In genomic region chr17:32006957-32007462, GRCh38 we compare ENCODE assay signal across 8 cellular contexts. TPM values are rescaled to one million over a fixed set of nuclear protein-coding genes. Genes with fewer than 3 reads are reported as not detected.
DNase-seq lines count a peak whose midpoint lies in the region; ATAC-seq and TF ChIP-seq lines count a peak whose summit lies in the region.

Gene LRRC37B (plus strand): TSS chr17:32007383. CDS start chr17:32021393, 14,010 bp downstream.

- DNase-seq in CD1c-positive myeloid dendritic cell (ENCODE audit: extremely low spot score) (peak; percentile 93), HS-27A (ENCODE audit: low read depth) (peak; percentile 12), NOMO-1 treated with dmso at 0.1 percent for 144 hours (lab: John Stamatoyannopoulos, UW; ENCODE audit: unreplicated experiment) (peak; percentile 86), endodermal cell (peak; percentile 99), mesothelial cell of epicardium (ENCODE audit: low spot score in 2 of 2, unreplicated experiment in 2 of 2) (peak; percentile 81 to 96)
- peak; percentile 90 for DNase-seq in activated CD8-positive, alpha-beta memory T cell treated with anti-CD3 and anti-CD28 coated beads, Interleukin-2, amount 10 ng/mL, durations not matched to agents 7 days and 5 days
- DNase-seq in stimulated activated CD8-positive, alpha-beta memory T cell treated with anti-CD3 and anti-CD28 coated beads, Interleukin-15, amount 100 ng/mL, for 4 hours (ENCODE audit: low read depth in 2 of 2) = peak; percentile 71 to 72

- TF ChIP-seq CTCF in endodermal cell (conservative IDR thresholded peaks at IDR 0.05) = peak; percentile 97
- TF ChIP-seq CTCF in mesothelial cell of epicardium (IDR thresholded peaks at IDR 0.05; ENCODE audit: unreplicated experiment) = peak; percentile 98

- no peaks in the 10 kb centered on the region for H3K9me3 Mint-ChIP-seq in activated CD8-positive, alpha-beta memory T cell treated with anti-CD3 and anti-CD28 coated beads, Interleukin-2, amount 10 ng/mL, durations not matched to agents 7 days and 5 days (ENCODE audit: low read depth)
- H3K9me3 Mint-ChIP-seq in endodermal cell (no peaks in the 10 kb centered on the region), mesothelial cell of epicardium (no peaks in the 10 kb centered on the region)

- H3K27ac ChIP-seq in endodermal cell (ENCODE audit: low read depth, low read length) = peak within 1 kb of the TSS; percentile 53

- peak within 1 kb of the TSS; percentile 96 for H3K27ac Mint-ChIP-seq in activated CD8-positive, alpha-beta memory T cell treated with anti-CD3 and anti-CD28 coated beads, Interleukin-2, amount 10 ng/mL, durations not matched to agents 7 days and 5 days
- H3K27ac Mint-ChIP-seq in endodermal cell (peak within 1 kb of the TSS; percentile 62), mesothelial cell of epicardium (peak within 1 kb of the TSS; percentile 67)

- WGBS in endodermal cell (ENCODE audit: insufficient coverage in 1 of 2, insufficient read length in 1 of 2), 2 experiments = 1% methylated on average over 51 of the region's 51 CpGs; no CpG with 5 or more reads in 1 of the 2 experiments

- H3K27me3 Mint-ChIP-seq in activated CD8-positive, alpha-beta memory T cell treated with anti-CD3 and anti-CD28 coated beads, Interleukin-2, amount 10 ng/mL, durations not matched to agents 7 days and 5 days = no peaks in the 10 kb centered on the region
- peaks cover 8% of the 10 kb centered on the region for H3K27me3 Mint-ChIP-seq in endodermal cell (ENCODE audit: insufficient read depth)
- peaks cover 2% of the 10 kb centered on the region for H3K27me3 Mint-ChIP-seq in mesothelial cell of epicardium (ENCODE audit: low read depth)

- CTCF ChIA-PET in activated CD8-positive, alpha-beta memory T cell treated with anti-CD3 and anti-CD28 coated beads, Interleukin-2, amount 10 ng/mL, durations not matched to agents 7 days and 5 days (lab: Charles Lee) = interaction anchor here (0.7 to 4.8 kb wide), 19 partner anchors 8 to 372 kb away, joined by 3 to 106 read pairs (median 5); partner anchors contain the start of genes RHOT1 and UTP6

- no peaks in the 10 kb centered on the region for H3K36me3 ChIP-seq in endodermal cell (ENCODE audit: control insufficient read depth, insufficient read depth, low read length)

- H3K36me3 Mint-ChIP-seq in activated CD8-positive, alpha-beta memory T cell treated with anti-CD3 and anti-CD28 coated beads, Interleukin-2, amount 10 ng/mL, durations not matched to agents 7 days and 5 days = peaks cover 19% of the 10 kb centered on the region
- H3K36me3 Mint-ChIP-seq in endodermal cell (ENCODE audit: low read depth) = peaks cover 8% of the 10 kb centered on the region
- H3K36me3 Mint-ChIP-seq in mesothelial cell of epicardium = peaks cover 4% of the 10 kb centered on the region

- H3K9ac ChIP-seq in endodermal cell (ENCODE audit: extremely low read depth, low read length, poor library complexity, severe bottlenecking) = peak within 1 kb of the TSS; percentile 70

- H3K4me1 ChIP-seq in endodermal cell (ENCODE audit: control insufficient read depth, insufficient read depth, low read length) = no peaks in the 10 kb centered on the region

- peak within 1 kb of the TSS; percentile 98 for H3K4me3 Mint-ChIP-seq in activated CD8-positive, alpha-beta memory T cell treated with anti-CD3 and anti-CD28 coated beads, Interleukin-2, amount 10 ng/mL, durations not matched to agents 7 days and 5 days
- peak within 1 kb of the TSS; percentile 90 for H3K4me3 Mint-ChIP-seq in endodermal cell
- peak within 1 kb of the TSS; percentile 77 for H3K4me3 Mint-ChIP-seq in mesothelial cell of epicardium

- peak; percentile 82 for ATAC-seq in GM19438 (IDR thresholded peaks at IDR 0.05; ENCODE audit: low read depth, unreplicated experiment)
- peak; percentile 94 for ATAC-seq in activated CD8-positive, alpha-beta memory T cell treated with anti-CD3 and anti-CD28 coated beads, Interleukin-2, amount 10 ng/mL, durations not matched to agents 7 days and 5 days

- H3K4me1 Mint-ChIP-seq in activated CD8-positive, alpha-beta memory T cell treated with anti-CD3 and anti-CD28 coated beads, Interleukin-2, amount 10 ng/mL, durations not matched to agents 7 days and 5 days = peaks cover 37% of the 10 kb centered on the region
- peaks cover 11% of the 10 kb centered on the region for H3K4me1 Mint-ChIP-seq in endodermal cell
- peaks cover 17% of the 10 kb centered on the region for H3K4me1 Mint-ChIP-seq in mesothelial cell of epicardium

- no peaks in the 10 kb centered on the region for H3K9me3 ChIP-seq in endodermal cell (ENCODE audit: control insufficient read depth, low read length)

- no peaks in the 10 kb centered on the region for H3K27me3 ChIP-seq in endodermal cell (ENCODE audit: control insufficient read depth, insufficient read depth, low read length, poor library complexity, severe bottlenecking)

- peak within 1 kb of the TSS; percentile 96 for H3K4me3 ChIP-seq in endodermal cell (ENCODE audit: low read length)

RNA-seq across cellular contexts. Expression of gene LRRC37B, which starts in this region (rescaled TPM):
- total RNA-seq in activated CD8-positive, alpha-beta memory T cell treated with anti-CD3 and anti-CD28 coated beads, Interleukin-2, amount 10 ng/mL, durations not matched to agents 7 days and 5 days = 10 to 100 TPM; 29.4 to 42.8 TPM
- 10 to 100 TPM; 22.7 to 28.7 TPM for total RNA-seq in endodermal cell
- polyA plus RNA-seq in endodermal cell (2013, experiment 1 of 2) = 35.7 TPM
- polyA plus RNA-seq in endodermal cell (2013, experiment 2 of 2) = 39.7 TPM
- total RNA-seq in mesothelial cell of epicardium = 27.5 to 33.2 TPM (median 31.4 TPM) in 3 replicates

Comparison
In these comparisons a context has a peak if more than half of its experiments do, and no peak if none do; other contexts are left out.
1. Peak in every context shown above with its lines: DNase-seq, ATAC-seq, H3K4me3 ChIP-seq and H3K27ac ChIP-seq.
2. DNase-seq: peak in every context shown above with its lines; median percentile 99 in endodermal cell; 93 in CD1c-positive myeloid dendritic cell; 90 in activated CD8-positive, alpha-beta memory T cell treated with anti-CD3 and anti-CD28 coated beads, Interleukin-2, amount 10 ng/mL, durations not matched to agents 7 days and 5 days; 88 in mesothelial cell of epicardium; 86 in NOMO-1 treated with dmso at 0.1 percent for 144 hours; 72 in stimulated activated CD8-positive, alpha-beta memory T cell treated with anti-CD3 and anti-CD28 coated beads, Interleukin-15, amount 100 ng/mL, for 4 hours; 12 in HS-27A.